Comparison of ENCODE assay signal across 2 cellular contexts in genomic region chr14:61560323-61560722, GRCh38.
TF ChIP-seq lines count a peak whose summit lies in the region.

No MANE protein-coding gene starts in this region.

TF ChIP-seq in SK-N-SH, 30 proteins besides CTCF, POLR2A, EP300 and RAD21 (continued from another document):
- TF ChIP-seq IRF3 (IDR thresholded peaks at IDR 0.05; ENCODE audit: low read depth, low read length): no peak
- no peak for TF ChIP-seq FOXM1 (IDR thresholded peaks at IDR 0.05; ENCODE audit: low read depth)
- no peak for TF ChIP-seq REST (IDR thresholded peaks at IDR 0.05; ENCODE audit: low read depth, low read length)
- TF ChIP-seq POLR2AphosphoS5 (IDR thresholded peaks at IDR 0.05; ENCODE audit: low read depth, low read length): no peak

TF ChIP-seq in SK-N-SH treated with all-trans-retinoic acid at 6 μM for 48 hours, 23 proteins besides CTCF, POLR2A, EP300 and RAD21 (continued from another document):
- TF ChIP-seq CSRNP3 (CRISPR knock-in tag; IDR thresholded peaks at IDR 0.05) (no peak), BACH2 (CRISPR knock-in tag; IDR thresholded peaks at IDR 0.05; ENCODE audit: borderline replicate concordance) (no peak), TOX (CRISPR knock-in tag; IDR thresholded peaks at IDR 0.05; ENCODE audit: borderline replicate concordance) (no peak), ZNF565 (CRISPR knock-in tag; conservative IDR thresholded peaks at IDR 0.05; ENCODE audit: low read depth) (no peak), PPARA (CRISPR knock-in tag; IDR thresholded peaks at IDR 0.05; ENCODE audit: borderline replicate concordance) (no peak), ESRRG (CRISPR knock-in tag; IDR thresholded peaks at IDR 0.05) (no peak), CREB5 (CRISPR knock-in tag; IDR thresholded peaks at IDR 0.05; ENCODE audit: low read depth) (no peak), ZFP3 (CRISPR knock-in tag; IDR thresholded peaks at IDR 0.05) (no peak), ZC3H10 (CRISPR knock-in tag; IDR thresholded peaks at IDR 0.05) (no peak), OSR1 (CRISPR knock-in tag; IDR thresholded peaks at IDR 0.05) (no peak), ARNTL (CRISPR knock-in tag; IDR thresholded peaks at IDR 0.05; ENCODE audit: borderline replicate concordance, low read depth) (no peak), POU6F1 (CRISPR knock-in tag; IDR thresholded peaks at IDR 0.05; ENCODE audit: borderline replicate concordance, low read depth) (no peak), GLIS3 (CRISPR knock-in tag; IDR thresholded peaks at IDR 0.05) (no peak)
